Comparison of ENCODE assay signal across 31 cellular contexts in the genomic region with DNA sequence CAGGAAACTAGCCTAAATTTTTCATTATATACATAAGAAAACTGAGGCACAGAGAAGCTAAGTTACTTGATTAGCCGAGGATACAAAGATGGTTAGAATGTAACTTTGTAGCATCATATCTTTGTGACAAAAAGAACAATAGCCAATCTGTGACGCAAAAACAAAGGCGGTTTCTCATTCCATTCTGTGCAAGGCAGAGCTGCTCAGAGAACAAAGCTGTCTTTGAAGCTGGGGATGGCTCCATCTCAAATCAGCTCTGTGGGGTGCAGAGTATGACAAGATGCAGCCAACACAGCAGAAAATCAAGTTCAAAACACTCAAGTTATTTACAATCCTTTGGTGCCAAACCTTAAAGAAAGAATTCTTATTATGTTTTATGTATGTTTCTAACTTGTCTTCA.
DNase-seq lines count a peak whose midpoint lies in the region; ATAC-seq and TF ChIP-seq lines count a peak whose summit lies in the region.
"Had no signal": no experiment of that assay in that cellular context is flagged by ENCODE, and none has a peak within 500 bp of the region (broad histone marks: within the 10 kb centered on the region; RNA-seq: fewer than 3 reads in every experiment).

No MANE protein-coding gene starts in this region.

- no peak for TF ChIP-seq EP300 in upper lobe of left lung (IDR thresholded peaks at IDR 0.05)

- no peak overlapping the region for H3K4me3 Mint-ChIP-seq in activated T-cell treated with anti-CD3 and anti-CD28 coated beads, Interleukin-2, amount 50 U/mL, for 24 hours
- H3K4me3 Mint-ChIP-seq: HFFc6 had no signal

- H3K9me3 Mint-ChIP-seq in activated T-cell treated with anti-CD3 and anti-CD28 coated beads, Interleukin-2, amount 50 U/mL, for 24 hours, result no peaks in the 10 kb centered on the region
- H3K9me3 Mint-ChIP-seq: HFFc6 had no signal

- H3K4me1 Mint-ChIP-seq in activated T-cell treated with anti-CD3 and anti-CD28 coated beads, Interleukin-2, amount 50 U/mL, for 24 hours (ENCODE audit: low read depth), result no peaks in the 10 kb centered on the region

- no peak for TF ChIP-seq POLR2A in upper lobe of left lung (IDR thresholded peaks at IDR 0.05)

- peak in 12 of 14 donors; percentile 3 to 71 (median 53) for DNase-seq in C1 segment of cervical spinal cord (lab: John Stamatoyannopoulos, UW)
- peak in 55 of 61 donors; percentile 6 to 94 (median 65) for DNase-seq in caudate nucleus (lab: John Stamatoyannopoulos, UW)
- DNase-seq in putamen (ENCODE audit: low spot score), result peak; percentile 98
- DNase-seq in activated T-cell treated with anti-CD3 and anti-CD28 coated beads, Interleukin-2, amount 50 U/mL, for 24 hours, result no peak
- no peak for DNase-seq in upper lobe of left lung
- no peak for DNase-seq in DMS153 (lab: John Stamatoyannopoulos, UW)
- DNase-seq in kidney tubule cell (ENCODE audit: low spot score), result no peak
- DNase-seq: activated CD4-positive, alpha-beta T cell treated with anti-CD3 and anti-CD28 coated beads, Interleukin-2, amount 50 U/mL, for 4 hours; activated CD4-positive, CD25-positive, alpha-beta regulatory T cell; activated naive CD4-positive, alpha-beta T cell treated with anti-CD3 and anti-CD28 coated beads, Interleukin-2, amount 50 U/mL, for 16 hours; AML-193; aorta; cerebellar nuclear complex; DMS53; effector CD4-positive, alpha-beta T cell; gastrocnemius medialis; GF-D8; HFFc6; IMR-90; kidney; NCI-H1092; NCI-H2029; NCI-H345; NCI-H748 treated with DMSO at 0.1 percent for 48 hours; right lobe of liver; stimulated activated CD4-positive, alpha-beta T cell treated with anti-CD3 and anti-CD28 coated beads, Interleukin-4, amount 100 ng/mL, for 4 hours; stimulated activated naive CD4-positive, alpha-beta T cell; thyroid gland had no signal

- H3K4me3 ChIP-seq in upper lobe of left lung, result no peak overlapping the region
- H3K4me3 ChIP-seq: gastrocnemius medialis, lung, right lobe of liver, thyroid gland had no signal

- H3K27ac ChIP-seq in caudate nucleus (ENCODE audit: low read depth, low read length), result peak overlapping the region; percentile 97
- H3K27ac ChIP-seq in layer of hippocampus (ENCODE audit: low read depth, low read length), result peak overlapping the region; percentile 95
- H3K27ac ChIP-seq in upper lobe of left lung, result no peak overlapping the region
- H3K27ac ChIP-seq: gastrocnemius medialis, right lobe of liver, thyroid gland had no signal

- H3K36me3 Mint-ChIP-seq in activated T-cell treated with anti-CD3 and anti-CD28 coated beads, Interleukin-2, amount 50 U/mL, for 24 hours (ENCODE audit: low read depth), result no peaks in the 10 kb centered on the region

- WGBS in upper lobe of left lung, 2 donors, result 62 to 66% methylated on average over 3 of the region's 3 CpGs

- no peaks in the 10 kb centered on the region for H3K9me3 ChIP-seq in upper lobe of left lung
- H3K9me3 ChIP-seq: gastrocnemius medialis, right lobe of liver, thyroid gland had no signal

- H3K27ac Mint-ChIP-seq in activated T-cell treated with anti-CD3 and anti-CD28 coated beads, Interleukin-2, amount 50 U/mL, for 24 hours, result no peak overlapping the region
- H3K27ac Mint-ChIP-seq: HFFc6 had no signal

- no peaks in the 10 kb centered on the region for H3K4me1 ChIP-seq in upper lobe of left lung
- H3K4me1 ChIP-seq: gastrocnemius medialis, right lobe of liver, thyroid gland had no signal

- H3K27me3 ChIP-seq in layer of hippocampus (ENCODE audit: control insufficient read depth, insufficient read depth, low read length) (no peaks in the 10 kb centered on the region), upper lobe of left lung (no peaks in the 10 kb centered on the region)
- H3K27me3 ChIP-seq: gastrocnemius medialis, right lobe of liver, thyroid gland had no signal

- no peaks in the 10 kb centered on the region for H3K36me3 ChIP-seq in upper lobe of left lung
- H3K36me3 ChIP-seq: gastrocnemius medialis, right lobe of liver, thyroid gland had no signal

- ATAC-seq in upper lobe of left lung (ENCODE audit: low FRiP score in 2 of 2), result no peak
- ATAC-seq: esophagus mucosa, gastrocnemius medialis, right lobe of liver had no signal

- no peak for TF ChIP-seq CTCF in upper lobe of left lung (IDR thresholded peaks at IDR 0.05)

- no peaks in the 10 kb centered on the region for H3K27me3 Mint-ChIP-seq in activated T-cell treated with anti-CD3 and anti-CD28 coated beads, Interleukin-2, amount 50 U/mL, for 24 hours

Comparison
In these comparisons a context has a peak if more than half of its experiments do, and no peak if none do; other contexts are left out.
1. DNase-seq: peak in C1 segment of cervical spinal cord (12 of 14), caudate nucleus (55 of 61) and putamen (single experiment); none in activated T-cell treated with anti-CD3 and anti-CD28 coated beads, Interleukin-2, amount 50 U/mL, for 24 hours (single experiment), upper lobe of left lung (0 of 2), DMS153 (single experiment) and kidney tubule cell (single experiment).
2. H3K27ac ChIP-seq: peak in caudate nucleus (single experiment) and layer of hippocampus (single experiment); none in upper lobe of left lung (0 of 4).